In genomic region chr5:179732918-179733763, GRCh38 we compare ENCODE assay signal across 8 cellular contexts. TPM values are rescaled to one million over a fixed set of nuclear protein-coding genes. Genes with fewer than 3 reads are reported as not detected.
A peak's percentile ranks its signal among the peaks of the same experiment; 100 is the strongest.
DNase-seq lines count a peak whose midpoint lies in the region; ATAC-seq and TF ChIP-seq lines count a peak whose summit lies in the region.

No MANE protein-coding gene starts in this region.

- ATAC-seq in GM19455 (IDR thresholded peaks at IDR 0.05; ENCODE audit: unreplicated experiment) = peak; percentile 37
- ATAC-seq in HG03521 (IDR thresholded peaks at IDR 0.05; ENCODE audit: unreplicated experiment) = peak; percentile 34

- H3K27ac Mint-ChIP-seq in T-helper 2 cell treated with Interferon-gamma antibody and Interleukin-4, amounts not matched to agents 5 μg/mL and 100 μg/mL, for 36 hours = peak overlapping the region; percentile 90
- H3K27ac Mint-ChIP-seq in chondrocyte (ENCODE audit: unreplicated experiment) = peak overlapping the region; percentile 97

- no peaks in the 10 kb centered on the region for H3K9me3 Mint-ChIP-seq in T-helper 2 cell treated with Interferon-gamma antibody and Interleukin-4, amounts not matched to agents 5 μg/mL and 100 μg/mL, for 36 hours
- H3K9me3 Mint-ChIP-seq in chondrocyte (ENCODE audit: low read depth) = no peaks in the 10 kb centered on the region

- peaks cover 29% of the 10 kb centered on the region for H3K4me1 Mint-ChIP-seq in T-helper 2 cell treated with Interferon-gamma antibody and Interleukin-4, amounts not matched to agents 5 μg/mL and 100 μg/mL, for 36 hours (ENCODE audit: low read depth)
- peaks cover 49% of the 10 kb centered on the region for H3K4me1 Mint-ChIP-seq in chondrocyte (ENCODE audit: low read depth)

- no peak for TF ChIP-seq CTCF in chondrocyte (IDR thresholded peaks at IDR 0.05)

- peak overlapping the region; percentile 97 for H3K4me3 Mint-ChIP-seq in T-helper 2 cell treated with Interferon-gamma antibody and Interleukin-4, amounts not matched to agents 5 μg/mL and 100 μg/mL, for 36 hours
- peak overlapping the region; percentile 92 for H3K4me3 Mint-ChIP-seq in chondrocyte (ENCODE audit: unreplicated experiment)

- peaks cover 55% of the 10 kb centered on the region for H3K36me3 Mint-ChIP-seq in T-helper 2 cell treated with Interferon-gamma antibody and Interleukin-4, amounts not matched to agents 5 μg/mL and 100 μg/mL, for 36 hours (ENCODE audit: low read depth)
- H3K36me3 Mint-ChIP-seq in chondrocyte (ENCODE audit: low read depth) = peaks cover 5% of the 10 kb centered on the region

- H3K27me3 Mint-ChIP-seq in T-helper 2 cell treated with Interferon-gamma antibody and Interleukin-4, amounts not matched to agents 5 μg/mL and 100 μg/mL, for 36 hours (ENCODE audit: low read depth) = no peaks in the 10 kb centered on the region
- H3K27me3 Mint-ChIP-seq in chondrocyte (ENCODE audit: low read depth) = no peaks in the 10 kb centered on the region

- DNase-seq in DMS114 treated with DMSO at 0.1 percent for 48 hours (lab: John Stamatoyannopoulos, UW; ENCODE audit: unreplicated experiment) (peak; percentile 20), chondrocyte (ENCODE audit: low spot score) (no peak), left kidney (ENCODE audit: low read depth, low spot score) (peak; percentile 72), NOMO-1 (lab: John Stamatoyannopoulos, UW; ENCODE audit: unreplicated experiment in 2 of 2) (no peak)
- peak; percentile 32 for DNase-seq in T-helper 2 cell treated with Interferon-gamma antibody and Interleukin-4, amounts not matched to agents 5 μg/mL and 100 μg/mL, for 36 hours (ENCODE audit: low spot score)
- DNase-seq in stimulated activated CD4-positive, alpha-beta T cell treated with anti-CD3 and anti-CD28 coated beads, Interleukin-1b, Interleukin-23, amount 100 ng/mL, for 48 hours = peak; percentile 42

RNA-seq across cellular contexts. Expression of gene MAML1, which starts 0.5 kb away (rescaled TPM):
- total RNA-seq in chondrocyte = 29.3 to 29.9 TPM (median 29.9 TPM) in 3 replicates

RNA-seq across cellular contexts. Expression of gene CANX, which starts 34.4 kb away (rescaled TPM):
- total RNA-seq in chondrocyte = 695 to 849 TPM (median 699 TPM) in 3 replicates

RNA-seq across cellular contexts. Expression of gene CBY3, which starts 52.3 kb away (rescaled TPM):
- not detected in 3 replicates for total RNA-seq in chondrocyte

Comparison
In these comparisons a context has a peak if more than half of its experiments do, and no peak if none do; other contexts are left out.
1. DNase-seq: peak in DMS114 treated with DMSO at 0.1 percent for 48 hours (single experiment), T-helper 2 cell treated with Interferon-gamma antibody and Interleukin-4, amounts not matched to agents 5 μg/mL and 100 μg/mL, for 36 hours (single experiment), left kidney (single experiment) and stimulated activated CD4-positive, alpha-beta T cell treated with anti-CD3 and anti-CD28 coated beads, Interleukin-1b, Interleukin-23, amount 100 ng/mL, for 48 hours (single experiment); none in chondrocyte (single experiment) and NOMO-1 (0 of 2).